ENCODE assay signal across 8 cellular contexts in genomic region chr6:111872521-111873177, GRCh38. TPM values are rescaled to one million over a fixed set of nuclear protein-coding genes. Genes with fewer than 3 reads are reported as not detected.
DNase-seq lines count a peak whose midpoint lies in the region; ATAC-seq and TF ChIP-seq lines count a peak whose summit lies in the region.

No MANE protein-coding gene starts in this region.

- peaks cover 12% of the 10 kb centered on the region for H3K4me1 ChIP-seq in SJSA1 (replicated peaks)
- H3K4me1 ChIP-seq in right atrium auricular region: peaks cover 0 to 39% of the 10 kb centered on the region in 2 donors

- POLR2A ChIA-PET in RWPE1 (lab: Yijun Ruan, JAX; ENCODE audit: low non-redundant PET): no interaction called here

- H3K4me3 Mint-ChIP-seq in activated naive CD8-positive, alpha-beta T cell treated with anti-CD3 and anti-CD28 coated beads for 36 hours: peak overlapping the region; percentile 95

- TF ChIP-seq CTCF in right atrium auricular region (IDR thresholded peaks at IDR 0.05): no peak
- no peak for TF ChIP-seq CTCF in RWPE1 (conservative IDR thresholded peaks at IDR 0.05; ENCODE audit: low read depth)

- peak; percentile 67 for DNase-seq in NCI-H1105 treated with DMSO at 0.1 percent for 48 hours (lab: John Stamatoyannopoulos, UW)
- no peak for DNase-seq in NCI-H1105 (lab: John Stamatoyannopoulos, UW)
- DNase-seq in SJSA1 (ENCODE audit: low read depth in 1 of 2, low spot score in 2 of 2): peak; percentile 50 to 52
- peak; percentile 82 for DNase-seq in activated naive CD8-positive, alpha-beta T cell treated with anti-CD3 and anti-CD28 coated beads for 36 hours
- no peak for DNase-seq in right atrium auricular region (ENCODE audit: low spot score)
- peak; percentile 72 for DNase-seq in sciatic nerve (ENCODE audit: low spot score)
- no peak for DNase-seq in RWPE1 (ENCODE audit: low spot score)

- peaks cover 39% of the 10 kb centered on the region for H3K36me3 Mint-ChIP-seq in activated naive CD8-positive, alpha-beta T cell treated with anti-CD3 and anti-CD28 coated beads for 36 hours

- CTCF ChIA-PET in RWPE1 (lab: Yijun Ruan, JAX): interaction anchor here (1.3 kb wide), 1 partner anchor 171 kb away, joined by 5 read pairs; no protein-coding TSS in a partner anchor

- H3K9me3 Mint-ChIP-seq in activated naive CD8-positive, alpha-beta T cell treated with anti-CD3 and anti-CD28 coated beads for 36 hours: no peaks in the 10 kb centered on the region

- ATAC-seq in HG03097 (IDR thresholded peaks at IDR 0.05; ENCODE audit: low FRiP score, unreplicated experiment): peak; percentile 16
- peak; percentile 60 for ATAC-seq in sciatic nerve

- intact Hi-C loops in sciatic nerve (cut with DNase I): loop anchor here (10.0 kb wide), 2 partner anchors 122 to 158 kb away; no protein-coding TSS in a partner anchor

- peak overlapping the region; percentile 93 for H3K27ac Mint-ChIP-seq in activated naive CD8-positive, alpha-beta T cell treated with anti-CD3 and anti-CD28 coated beads for 36 hours

- H3K27ac ChIP-seq in SJSA1: peak overlapping the region; percentile 43
- H3K27ac ChIP-seq in right atrium auricular region: peak overlapping the region; percentile 83 to 87
- no peak overlapping the region for H3K27ac ChIP-seq in RWPE1

- H3K9me3 ChIP-seq in SJSA1 (replicated peaks) (no peaks in the 10 kb centered on the region), right atrium auricular region (no peaks in the 10 kb centered on the region)

- H3K27me3 ChIP-seq in SJSA1 (replicated peaks): no peaks in the 10 kb centered on the region
- no peaks in the 10 kb centered on the region for H3K27me3 ChIP-seq in right atrium auricular region

- H3K4me3 ChIP-seq in SJSA1: peak overlapping the region; percentile 82
- peak overlapping the region; percentile 82 to 83 for H3K4me3 ChIP-seq in right atrium auricular region

- H3K4me1 Mint-ChIP-seq in activated naive CD8-positive, alpha-beta T cell treated with anti-CD3 and anti-CD28 coated beads for 36 hours: peaks cover 36% of the 10 kb centered on the region

- no peaks in the 10 kb centered on the region for H3K27me3 Mint-ChIP-seq in activated naive CD8-positive, alpha-beta T cell treated with anti-CD3 and anti-CD28 coated beads for 36 hours

- peaks cover 6% of the 10 kb centered on the region; the same call in 1 of the 2 replicates for H3K36me3 ChIP-seq in SJSA1
- H3K36me3 ChIP-seq in right atrium auricular region: no peaks in the 10 kb centered on the region

RNA-seq across cellular contexts. Expression of gene FYN, which starts 0.6 kb away (rescaled TPM):
- total RNA-seq in SJSA1 (2014; rRNA removed; shearing (Covaris generic)): 36.7 and 53.4 TPM in 2 replicates
- 100 to 1,000 TPM; 390 to 395 TPM for total RNA-seq in activated naive CD8-positive, alpha-beta T cell treated with anti-CD3 and anti-CD28 coated beads for 36 hours
- total RNA-seq in right atrium auricular region (10 to 100 TPM; 78.9 to 98.7 TPM), sciatic nerve (173 TPM)

Comparison
In these comparisons a context has a peak if more than half of its experiments do, and no peak if none do; other contexts are left out.
1. DNase-seq: peak in NCI-H1105 treated with DMSO at 0.1 percent for 48 hours (single experiment), SJSA1 (2 of 2), activated naive CD8-positive, alpha-beta T cell treated with anti-CD3 and anti-CD28 coated beads for 36 hours (single experiment) and sciatic nerve (single experiment); none in NCI-H1105 (single experiment), right atrium auricular region (single experiment) and RWPE1 (single experiment).